Comparison of ENCODE assay signal across 20 cellular contexts in genomic region chr10:1169981-1170866, GRCh38.
A peak's percentile ranks its signal among the peaks of the same experiment; 100 is the strongest.
DNase-seq lines count a peak whose midpoint lies in the region; ATAC-seq and TF ChIP-seq lines count a peak whose summit lies in the region.
"Had no signal": no experiment of that assay in that cellular context is flagged by ENCODE, and none has a peak within 500 bp of the region (broad histone marks: within the 10 kb centered on the region; RNA-seq: fewer than 3 reads in every experiment).

No MANE protein-coding gene starts in this region.

- H3K4me1 Mint-ChIP-seq in endodermal cell: no peaks in the 10 kb centered on the region
- H3K4me1 Mint-ChIP-seq: CD14-positive monocyte had no signal

- H3K27me3 Mint-ChIP-seq in endodermal cell (ENCODE audit: insufficient read depth): no peaks in the 10 kb centered on the region

- no peaks in the 10 kb centered on the region for H3K36me3 ChIP-seq in H7 (replicated peaks; ENCODE audit: control insufficient read depth, insufficient read depth, low read length)
- no peaks in the 10 kb centered on the region for H3K36me3 ChIP-seq in endodermal cell (ENCODE audit: control insufficient read depth, insufficient read depth, low read length)
- no peaks in the 10 kb centered on the region for H3K36me3 ChIP-seq in vagina
- H3K36me3 ChIP-seq: SJCRH30 had no signal

- H3K4me1 ChIP-seq in endodermal cell (ENCODE audit: control insufficient read depth, insufficient read depth, low read length) (no peaks in the 10 kb centered on the region), vagina (no peaks in the 10 kb centered on the region)
- H3K4me1 ChIP-seq: SJCRH30 had no signal

- H3K27me3 ChIP-seq in H7 (ENCODE audit: control insufficient read depth, insufficient read depth, low read length) (no peaks in the 10 kb centered on the region), endodermal cell (ENCODE audit: control insufficient read depth, insufficient read depth, low read length, poor library complexity, severe bottlenecking) (no peaks in the 10 kb centered on the region), vagina (no peaks in the 10 kb centered on the region)
- H3K27me3 ChIP-seq: SJCRH30 had no signal

- no peak overlapping the region for H3K27ac ChIP-seq in 22Rv1
- no peak overlapping the region for H3K27ac ChIP-seq in endodermal cell (ENCODE audit: low read depth, low read length)
- no peak overlapping the region for H3K27ac ChIP-seq in vagina
- H3K27ac ChIP-seq: RWPE1, SJCRH30 had no signal

- ATAC-seq in sciatic nerve (no peak), GM19328 (IDR thresholded peaks at IDR 0.05; ENCODE audit: unreplicated experiment) (no peak)
- ATAC-seq: PC-3 had no signal

- H3K36me3 Mint-ChIP-seq in endodermal cell (ENCODE audit: low read depth): no peaks in the 10 kb centered on the region
- H3K36me3 Mint-ChIP-seq: CD14-positive monocyte had no signal

- TF ChIP-seq POLR2A in vagina (IDR thresholded peaks at IDR 0.05): no peak

- H3K4me3 Mint-ChIP-seq in endodermal cell: no peak overlapping the region
- H3K4me3 Mint-ChIP-seq: CD14-positive monocyte had no signal

- H3K9me3 Mint-ChIP-seq in endodermal cell: no peaks in the 10 kb centered on the region
- H3K9me3 Mint-ChIP-seq: CD14-positive monocyte had no signal

- intact Hi-C loops in sciatic nerve (cut with DNase I) (no loop called here), vagina (cut with DNase I) (no loop called here)

- H3K27ac Mint-ChIP-seq in endodermal cell: peak overlapping the region; percentile 64

- H3K9me3 ChIP-seq in endodermal cell (ENCODE audit: control insufficient read depth, low read length): no peaks in the 10 kb centered on the region
- no peaks in the 10 kb centered on the region for H3K9me3 ChIP-seq in vagina
- H3K9me3 ChIP-seq: SJCRH30 had no signal

- 81 to 82% methylated on average over 19 to 22 of the region's 22 CpGs for WGBS in endodermal cell (ENCODE audit: insufficient coverage in 1 of 2, insufficient read length in 1 of 2), 2 experiments

- H3K9ac ChIP-seq in endodermal cell (ENCODE audit: extremely low read depth, low read length, poor library complexity, severe bottlenecking): no peak overlapping the region

- H3K4me3 ChIP-seq in H7 (ENCODE audit: insufficient read depth, low read depth, low read length): no peak overlapping the region
- H3K4me3 ChIP-seq in endodermal cell (ENCODE audit: low read length): no peak overlapping the region
- H3K4me3 ChIP-seq in vagina: no peak overlapping the region
- H3K4me3 ChIP-seq: SJCRH30 had no signal

- TF ChIP-seq CTCF in 22Rv1 (IDR thresholded peaks at IDR 0.05): peak; percentile 7; the same call in 1 of the 2 replicates
- TF ChIP-seq CTCF in endodermal cell (conservative IDR thresholded peaks at IDR 0.05): no peak
- no peak for TF ChIP-seq CTCF in vagina (IDR thresholded peaks at IDR 0.05)

- DNase-seq in H7 (peak; percentile 59), endodermal cell (peak; percentile 31), sciatic nerve (ENCODE audit: low spot score) (peak; percentile 37), activated gamma-delta T cell treated with Interleukin-2 at 50 U/mL for 16 hours (no peak), vagina (ENCODE audit: extremely low spot score in 2 of 2) (no peak)
- DNase-seq: AML-193, COR-L47, DMS 273 treated with DMSO at 0.1 percent for 48 hours, DND-41, KBM-7, NCI-H1694 treated with DMSO at 0.1 percent for 48 hours, NCI-H226, NCI-H524, NCI-H82, PC-3, SJCRH30 had no signal

Comparison
In these comparisons a context has a peak if more than half of its experiments do, and no peak if none do; other contexts are left out.
1. DNase-seq: peak in H7 (single experiment), endodermal cell (single experiment) and sciatic nerve (single experiment); none in activated gamma-delta T cell treated with Interleukin-2 at 50 U/mL for 16 hours (single experiment) and vagina (0 of 2).